Comparison of ENCODE assay signal across 34 cellular contexts in genomic region chr16:62764572-62764971, GRCh38.
"Had no signal": no experiment of that assay in that cellular context is flagged by ENCODE, and none has a peak within 500 bp of the region (broad histone marks: within the 10 kb centered on the region; RNA-seq: fewer than 3 reads in every experiment).

No MANE protein-coding gene starts in this region.

- H3K36me3 ChIP-seq: MG63 had no signal

- H3K9me3 ChIP-seq: MG63 had no signal

- DNase-seq: Karpas-422, Kasumi-1, MG63, MM.1S, MV-4-11, NCI-H1048, NCI-H1092, NCI-H1092 treated with DMSO at 0.1 percent for 48 hours, NCI-H1105, NCI-H1105 treated with DMSO at 0.1 percent for 48 hours, NCI-H1417, NCI-H1417 treated with DMSO at 0.1 percent for 48 hours, NCI-H1436, NCI-H1436 treated with DMSO at 0.1 percent for 48 hours, NCI-H146, NCI-H1694, NCI-H1694 treated with DMSO at 0.1 percent for 48 hours, NCI-H187, NCI-H187 treated with DMSO at 0.1 percent for 48 hours, NCI-H1930, NCI-H2029, NCI-H2029 treated with DMSO at 0.1 percent for 48 hours, NCI-H2081, NCI-H2081 treated with DMSO at 0.1 percent for 48 hours, NCI-H2107, NCI-H2171, NCI-H2171 treated with DMSO at 0.1 percent for 48 hours, NCI-H2227 treated with DMSO at 0.1 percent for 48 hours, NCI-H226, NCI-H345, NCI-H446, NCI-H446 treated with DMSO at 0.1 percent for 48 hours, NCI-H510A, NCI-H510A treated with DMSO at 0.1 percent for 48 hours had no signal

- H3K27me3 ChIP-seq: MG63 had no signal

- H3K4me3 ChIP-seq: MG63 had no signal
